Comparison of ENCODE assay signal across 17 cellular contexts in genomic region chr10:75683158-75683557, GRCh38.
DNase-seq lines count a peak whose midpoint lies in the region; ATAC-seq, FAIRE-seq and TF ChIP-seq lines count a peak whose summit lies in the region.
"Had no signal": no experiment of that assay in that cellular context is flagged by ENCODE, and none has a peak within 500 bp of the region (broad histone marks: within the 10 kb centered on the region; RNA-seq: fewer than 3 reads in every experiment).

No MANE protein-coding gene starts in this region.

- no peak for TF ChIP-seq POLR2A in esophagus squamous epithelium (IDR thresholded peaks at IDR 0.05)
- no peak for TF ChIP-seq POLR2A in thyroid gland (IDR thresholded peaks at IDR 0.05)

- no peaks in the 10 kb centered on the region for H3K27me3 ChIP-seq in esophagus squamous epithelium
- H3K27me3 ChIP-seq in pancreas = no peaks in the 10 kb centered on the region
- H3K27me3 ChIP-seq in thyroid gland = no peaks in the 10 kb centered on the region

- peak; percentile 34 for FAIRE-seq in pancreas (lab: Jason Lieb, UNC)
- FAIRE-seq: H54 had no signal

- H3K4me3 ChIP-seq in esophagus squamous epithelium (no peak overlapping the region), pancreas (no peak overlapping the region), thyroid gland (replicated peaks in 1 of 3) (no peak overlapping the region)

- TF ChIP-seq CTCF in VCaP (conservative IDR thresholded peaks at IDR 0.05) (no peak), esophagus squamous epithelium (IDR thresholded peaks at IDR 0.05) (no peak), pancreas (IDR thresholded peaks at IDR 0.05) (no peak), thyroid gland (IDR thresholded peaks at IDR 0.05) (no peak)

- POLR2A ChIA-PET in HEK293T (lab: Yijun Ruan, JAX) = no interaction called here

- H3K27ac ChIP-seq in VCaP = peak overlapping the region; percentile 49
- peak overlapping the region; percentile 36 to 66 (median 56) for H3K27ac ChIP-seq in esophagus squamous epithelium
- H3K27ac ChIP-seq in pancreas = no peak overlapping the region
- H3K27ac ChIP-seq in thyroid gland = peak overlapping the region in 1 of 3 donors; percentile 45

- CTCF ChIA-PET in HEK293T (lab: Yijun Ruan, JAX) = no interaction called here

- intact Hi-C loops in esophagus squamous epithelium (cut with DNase I) = no loop called here
- intact Hi-C loops in pancreas (cut with DNase I) = no loop called here
- intact Hi-C loops in thyroid gland (cut with DNase I) = no loop called here

- H3K36me3 ChIP-seq in esophagus squamous epithelium (no peaks in the 10 kb centered on the region), pancreas (no peaks in the 10 kb centered on the region), thyroid gland (no peaks in the 10 kb centered on the region)

- H3K4me1 ChIP-seq in esophagus squamous epithelium = peaks cover 0 to 38% (median 8%) of the 10 kb centered on the region in 3 donors
- H3K4me1 ChIP-seq in pancreas = peaks cover 0 to 4% (median 0%) of the 10 kb centered on the region in 3 donors
- H3K4me1 ChIP-seq in thyroid gland = peaks cover 12 to 17% of the 10 kb centered on the region in 2 donors

- 36 to 39% methylated on average over 4 of the region's 4 CpGs for WGBS in esophagus squamous epithelium, 2 donors
- WGBS in pancreas, 2 donors = 59 to 68% methylated on average over 4 of the region's 4 CpGs
- 25 to 30% methylated on average over 4 of the region's 4 CpGs for WGBS in thyroid gland, 2 donors

- ATAC-seq in pancreas = peak in 2 of 4 donors; percentile 24 to 25
- no peak for ATAC-seq in stimulated activated naive CD8-positive, alpha-beta T cell treated with anti-CD3 and anti-CD28 coated beads, Interleukin-15, Interleukin-2, amounts not matched to agents 100 U/mL and 50 U/mL, for 24 hours
- ATAC-seq: Panc1 had no signal

- peaks cover 0 to 9% (median 0%) of the 10 kb centered on the region in 3 donors for H3K9me3 ChIP-seq in esophagus squamous epithelium
- no peaks in the 10 kb centered on the region for H3K9me3 ChIP-seq in pancreas
- no peaks in the 10 kb centered on the region for H3K9me3 ChIP-seq in thyroid gland

- DNase-seq in esophagus squamous epithelium (lab: John Stamatoyannopoulos, UW) (no peak), pancreas (no peak), thyroid gland (peak; percentile 45 to 55), SHP77 treated with DMSO at 0.1 percent for 48 hours (lab: John Stamatoyannopoulos, UW) (no peak), HEK293T (ENCODE audit: extremely low spot score) (no peak)
- no peak for DNase-seq in stimulated activated naive CD8-positive, alpha-beta T cell treated with anti-CD3 and anti-CD28 coated beads, Interleukin-15, Interleukin-2, amounts not matched to agents 100 U/mL and 50 U/mL, for 24 hours
- DNase-seq: CD4-positive, alpha-beta T cell; EL; MM.1S; NCI-H1105; NCI-H1694 treated with DMSO at 0.1 percent for 48 hours; NCI-H2107; NCI-H2227 treated with DMSO at 0.1 percent for 48 hours; NCI-H524 had no signal

TF ChIP-seq in HEK293T, 16 proteins besides CTCF, POLR2A, EP300 and RAD21:
- TF ChIP-seq ZNF384 (IDR thresholded peaks at IDR 0.05) (no peak), NFRKB (IDR thresholded peaks at IDR 0.05) (no peak), SP1 (IDR thresholded peaks at IDR 0.05) (no peak), FOXA1 (IDR thresholded peaks at IDR 0.05) (no peak), SUZ12 (IDR thresholded peaks at IDR 0.05) (no peak), L3MBTL2 (conservative IDR thresholded peaks at IDR 0.05) (no peak), PKNOX1 (IDR thresholded peaks at IDR 0.05) (no peak), BHLHE40 (IDR thresholded peaks at IDR 0.05; ENCODE audit: borderline replicate concordance) (no peak), ELF4 (IDR thresholded peaks at IDR 0.05) (no peak), LEF1 (IDR thresholded peaks at IDR 0.05; ENCODE audit: borderline replicate concordance) (no peak), HDGF (IDR thresholded peaks at IDR 0.05; ENCODE audit: borderline replicate concordance) (no peak), ARNT (IDR thresholded peaks at IDR 0.05) (no peak), FOXM1 (IDR thresholded peaks at IDR 0.05; ENCODE audit: borderline replicate concordance) (no peak), FOXK2 (IDR thresholded peaks at IDR 0.05) (no peak), CTBP1 (IDR thresholded peaks at IDR 0.05; ENCODE audit: borderline replicate concordance) (no peak), TARDBP (IDR thresholded peaks at IDR 0.05) (no peak)

Comparison
In these comparisons a context has a peak if more than half of its experiments do, and no peak if none do; other contexts are left out.
1. H3K27ac ChIP-seq: peak in VCaP (single experiment) and esophagus squamous epithelium (4 of 4); none in pancreas (0 of 4).
2. DNase-seq: peak in thyroid gland (2 of 2); none in esophagus squamous epithelium (single experiment), pancreas (0 of 6), SHP77 treated with DMSO at 0.1 percent for 48 hours (single experiment), stimulated activated naive CD8-positive, alpha-beta T cell treated with anti-CD3 and anti-CD28 coated beads, Interleukin-15, Interleukin-2, amounts not matched to agents 100 U/mL and 50 U/mL, for 24 hours (single experiment) and HEK293T (single experiment).